In genomic region chr15:57950381-57950946, GRCh38 we compare ENCODE assay signal across 26 cellular contexts.
DNase-seq lines count a peak whose midpoint lies in the region; ATAC-seq, FAIRE-seq and TF ChIP-seq lines count a peak whose summit lies in the region.
"Had no signal": no experiment of that assay in that cellular context is flagged by ENCODE, and none has a peak within 500 bp of the region (broad histone marks: within the 10 kb centered on the region; RNA-seq: fewer than 3 reads in every experiment).

No MANE protein-coding gene starts in this region.

- TF ChIP-seq RAD21 in A549 (conservative IDR thresholded peaks at IDR 0.05 in 1 of 2, IDR thresholded peaks at IDR 0.05 in 1 of 2) (no peak), Ishikawa (IDR thresholded peaks at IDR 0.05; ENCODE audit: low read depth) (no peak)

- H3K27ac ChIP-seq in A549: no peak overlapping the region
- no peak overlapping the region for H3K27ac ChIP-seq in right atrium auricular region
- H3K27ac ChIP-seq: psoas muscle, thoracic aorta had no signal

- H3K4me3 Mint-ChIP-seq in nephron: no peak overlapping the region
- H3K4me3 Mint-ChIP-seq: stimulated activated naive CD8-positive, alpha-beta T cell treated with anti-CD3 and anti-CD28 coated beads, Interleukin-15, Interleukin-2, amounts not matched to agents 100 ng/mL and 50 ng/mL, for 24 hours; T-helper 17 cell had no signal

- CTCF ChIA-PET in A549 (lab: Yijun Ruan, JAX): no interaction called here

- H3K27me3 Mint-ChIP-seq in nephron (ENCODE audit: low read depth): no peaks in the 10 kb centered on the region

- no peak for TF ChIP-seq EP300 in A549 (IDR thresholded peaks at IDR 0.05)
- no peak for TF ChIP-seq EP300 in Ishikawa (IDR thresholded peaks at IDR 0.05; ENCODE audit: borderline replicate concordance)

- ATAC-seq in A549: no peak; a peak in 1 of 6 replicates
- ATAC-seq in HG03432 (IDR thresholded peaks at IDR 0.05; ENCODE audit: unreplicated experiment): no peak
- ATAC-seq in GM18511 (IDR thresholded peaks at IDR 0.05; ENCODE audit: unreplicated experiment): no peak
- no peak for ATAC-seq in HG03139 (IDR thresholded peaks at IDR 0.05; ENCODE audit: unreplicated experiment)
- ATAC-seq: PC-3, psoas muscle, T-helper 17 cell had no signal

- no peak overlapping the region for H3K4me2 ChIP-seq in A549
- H3K4me2 ChIP-seq: SK-N-SH had no signal

- peak overlapping the region; percentile 25 to 61 (median 46) for H3K27ac Mint-ChIP-seq in nephron
- H3K27ac Mint-ChIP-seq: stimulated activated naive CD8-positive, alpha-beta T cell treated with anti-CD3 and anti-CD28 coated beads, Interleukin-15, Interleukin-2, amounts not matched to agents 100 ng/mL and 50 ng/mL, for 24 hours had no signal

- H3K9me3 Mint-ChIP-seq in nephron: no peaks in the 10 kb centered on the region
- H3K9me3 Mint-ChIP-seq: stimulated activated naive CD8-positive, alpha-beta T cell treated with anti-CD3 and anti-CD28 coated beads, Interleukin-15, Interleukin-2, amounts not matched to agents 100 ng/mL and 50 ng/mL, for 24 hours had no signal

- H3K9me3 ChIP-seq in A549 (no peaks in the 10 kb centered on the region; the same call in 2 of the 3 replicates), right atrium auricular region (no peaks in the 10 kb centered on the region)
- H3K9me3 ChIP-seq: BE2C, psoas muscle, SK-N-SH, thoracic aorta had no signal

- H3K4me1 ChIP-seq in A549 (no peaks in the 10 kb centered on the region), right atrium auricular region (no peaks in the 10 kb centered on the region)
- H3K4me1 ChIP-seq: psoas muscle had no signal

- H3K4me3 ChIP-seq in A549 (no peak overlapping the region), bronchial epithelial cell (ENCODE audit: low read depth, low read length) (no peak overlapping the region), right atrium auricular region (no peak overlapping the region)
- H3K4me3 ChIP-seq: psoas muscle, thoracic aorta had no signal

- WGBS in A549 (ENCODE audit: missing lambda C conversion rate): 46% methylated on average over 8 of the region's 8 CpGs

- H3K36me3 Mint-ChIP-seq in nephron (ENCODE audit: low read depth): peaks cover 14% of the 10 kb centered on the region

- POLR2A ChIA-PET in A549 (lab: Yijun Ruan, JAX): no interaction called here

- peaks cover 1% of the 10 kb centered on the region for H3K27me3 ChIP-seq in bronchial epithelial cell (ENCODE audit: control insufficient read depth, insufficient read depth, low read length)
- H3K27me3 ChIP-seq in right atrium auricular region: no peaks in the 10 kb centered on the region
- H3K27me3 ChIP-seq: BE2C had no signal

- no peaks in the 10 kb centered on the region for H3K36me3 ChIP-seq in bronchial epithelial cell (ENCODE audit: control insufficient read depth, insufficient read depth, low read length)
- no peaks in the 10 kb centered on the region for H3K36me3 ChIP-seq in right atrium auricular region
- H3K36me3 ChIP-seq: BE2C, thoracic aorta had no signal

- no peak for TF ChIP-seq CTCF in A549 (IDR thresholded peaks at IDR 0.05)
- no peak for TF ChIP-seq CTCF in bronchial epithelial cell (IDR thresholded peaks at IDR 0.05; ENCODE audit: insufficient read depth, low read length, severe bottlenecking)
- no peak for TF ChIP-seq CTCF in nephron (IDR thresholded peaks at IDR 0.05; ENCODE audit: unreplicated experiment in 3 of 3)
- TF ChIP-seq CTCF in right atrium auricular region (IDR thresholded peaks at IDR 0.05): no peak

- DNase-seq in A549 (ENCODE audit: low read depth in 1 of 2, low spot score in 1 of 2): no peak
- peak; percentile 75 for DNase-seq in bronchial epithelial cell (ENCODE audit: low read depth)
- no peak for DNase-seq in right atrium auricular region (ENCODE audit: low spot score)
- DNase-seq: activated CD4-positive, alpha-beta T cell treated with anti-CD3 and anti-CD28 coated beads for 48 hours; activated effector memory CD4-positive, alpha-beta T cell treated with anti-CD3 and anti-CD28 coated beads, Interleukin-2, amount 50 U/mL, for 16 hours; activated T-cell treated with anti-CD3 and anti-CD28 coated beads, Interleukin-2, amount 50 U/mL, for 1 hour; BE2C; central memory CD4-positive, alpha-beta T cell; NCI-H1105; NCI-H446; nucleus accumbens; PC-3; psoas muscle; SK-N-SH; T-helper 17 cell had no signal

- TF ChIP-seq POLR2A in A549 (IDR thresholded peaks at IDR 0.05; ENCODE audit: low read length): no peak

- H3K4me1 Mint-ChIP-seq in nephron: peaks cover 26% of the 10 kb centered on the region

- FAIRE-seq in A549 (lab: Jason Lieb, UNC) (no peak), bronchial epithelial cell (lab: Jason Lieb, UNC) (peak; percentile 99)
- FAIRE-seq: astrocyte, frontal cortex, G401.6, GM19239 had no signal

TF ChIP-seq in A549, 52 proteins besides CTCF, POLR2A, EP300 and RAD21:
- TF ChIP-seq MAFK (IDR thresholded peaks at IDR 0.05; ENCODE audit: partially characterized antibody) (peak; percentile 55), SREBF2 (IDR thresholded peaks at IDR 0.05) (no peak)

TF ChIP-seq in Ishikawa, 13 proteins besides CTCF, POLR2A, EP300 and RAD21:
- TF ChIP-seq CEBPB (IDR thresholded peaks at IDR 0.05): 0 out of 2 replicates have a peak, but pooled peaks have one; percentile 21
- TF ChIP-seq NFIC (IDR thresholded peaks at IDR 0.05): no peak
- TF ChIP-seq CREB1 (IDR thresholded peaks at IDR 0.05; ENCODE audit: low read depth): no peak
